In genomic region chr1:109395282-109395599, GRCh38 we compare ENCODE assay signal across 8 cellular contexts. TPM values are rescaled to one million over a fixed set of nuclear protein-coding genes. Genes with fewer than 3 reads are reported as not detected.
DNase-seq lines count a peak whose midpoint lies in the region; ATAC-seq, FAIRE-seq and TF ChIP-seq lines count a peak whose summit lies in the region.
"Not testable (repeated sequence)": the region's sequence is repeated elsewhere in the genome, so short reads cannot be mapped to it uniquely, and the experiment has no call there.

No MANE protein-coding gene starts in this region.

- H2AFZ ChIP-seq in DND-41 (ENCODE audit: low read depth, low read length); astrocyte (ENCODE audit: low read depth, low read length): not testable (repeated sequence)

- not testable (repeated sequence) for H3K36me3 Mint-ChIP-seq in astrocyte (ENCODE audit: low read depth, unreplicated experiment)

- H3K4me1 ChIP-seq in DND-41 (ENCODE audit: insufficient read depth, low read length): peaks cover 51% of the 10 kb centered on the region
- peaks cover 59% of the 10 kb centered on the region for H3K4me1 ChIP-seq in astrocyte (ENCODE audit: insufficient read depth, low read length)
- H3K4me1 ChIP-seq in right atrium auricular region: peaks cover 0 to 72% of the 10 kb centered on the region in 2 donors
- peaks cover 79% of the 10 kb centered on the region for H3K4me1 ChIP-seq in suprapubic skin
- H3K4me1 ChIP-seq in uterus: peaks cover 5 to 14% of the 10 kb centered on the region in 2 donors

- not testable (repeated sequence) for H3K4me3 ChIP-seq in DND-41 (ENCODE audit: low read depth in 1 of 2, low read length in 2 of 2); astrocyte (ENCODE audit: insufficient read depth, low read depth, low read length); right atrium auricular region; suprapubic skin; uterus
- peak overlapping the region; percentile 30 to 93 (median 75) for H3K4me3 ChIP-seq in dorsolateral prefrontal cortex
- peak overlapping the region; percentile 73 for H3K4me3 ChIP-seq in retinal pigment epithelial cell (ENCODE audit: low read length)

- not testable (repeated sequence) for DNase-seq in DND-41; astrocyte (ENCODE audit: low read depth); dorsolateral prefrontal cortex; right atrium auricular region (ENCODE audit: low spot score); retinal pigment epithelial cell (ENCODE audit: low read depth); suprapubic skin (ENCODE audit: low spot score in 2 of 2); uterus
- DNase-seq in myocyte (ENCODE audit: low read depth): peak; percentile 67

- WGBS in suprapubic skin: 68% methylated on average over 8 of the region's 8 CpGs

- not testable (repeated sequence) for H3K9ac ChIP-seq in DND-41 (ENCODE audit: low read depth, low read length); astrocyte (ENCODE audit: low read length)

- peak overlapping the region; percentile 77 for H3K27ac Mint-ChIP-seq in astrocyte (ENCODE audit: unreplicated experiment)

- intact Hi-C loops in dorsolateral prefrontal cortex (cut with DNase I): loop anchor here (5.0 to 10.0 kb wide), 4 partner anchors 180 to 293 kb away; partner anchors contain the start of gene SARS1 (in 1 of the 2)
- intact Hi-C loops in uterus (cut with DNase I; ENCODE audit: low total_unique reads): not testable (repeated sequence)

- H3K4me2 ChIP-seq in DND-41 (ENCODE audit: insufficient read depth, low read length): peak overlapping the region; percentile 69; the same call in 1 of the 2 replicates
- H3K4me2 ChIP-seq in astrocyte (ENCODE audit: low read length): peak overlapping the region; percentile 94

- peaks cover 53% of the 10 kb centered on the region for H3K4me1 Mint-ChIP-seq in astrocyte (ENCODE audit: low read depth, unreplicated experiment)

- H3K4me3 Mint-ChIP-seq in astrocyte (ENCODE audit: unreplicated experiment): peak overlapping the region; percentile 31

- not testable (repeated sequence) for H3K9me3 ChIP-seq in DND-41 (ENCODE audit: insufficient read depth, low read length, severe bottlenecking); astrocyte (ENCODE audit: insufficient read depth, low read depth, low read length); right atrium auricular region; suprapubic skin; uterus

- TF ChIP-seq EP300 in suprapubic skin (IDR thresholded peaks at IDR 0.05): not testable (repeated sequence)

- H3K36me3 ChIP-seq in DND-41 (ENCODE audit: insufficient read depth, low read length); astrocyte (ENCODE audit: insufficient read depth, low read length); right atrium auricular region; suprapubic skin; uterus: not testable (repeated sequence)

- H3K79me2 ChIP-seq in DND-41 (ENCODE audit: insufficient read depth, low read length) (peaks cover 68% of the 10 kb centered on the region), astrocyte (ENCODE audit: insufficient read depth, low read length) (peaks cover 64% of the 10 kb centered on the region)

- not testable (repeated sequence) for TF ChIP-seq CTCF in DND-41 (IDR thresholded peaks at IDR 0.05; ENCODE audit: borderline replicate concordance, extremely low read depth, low read length, poor library complexity, severe bottlenecking); astrocyte (IDR thresholded peaks at IDR 0.05; ENCODE audit: insufficient read depth, low read depth, low read length); dorsolateral prefrontal cortex (IDR thresholded peaks at IDR 0.05 in 54 of 56, conservative IDR thresholded peaks at IDR 0.05 in 2 of 56; ENCODE audit: low read depth in 1 of 56, partially characterized antibody in 56 of 56); right atrium auricular region (IDR thresholded peaks at IDR 0.05); retinal pigment epithelial cell (conservative IDR thresholded peaks at IDR 0.05; ENCODE audit: low read depth, low read length); suprapubic skin (IDR thresholded peaks at IDR 0.05); uterus (IDR thresholded peaks at IDR 0.05)

- not testable (repeated sequence) for H4K20me1 ChIP-seq in DND-41 (ENCODE audit: insufficient read depth, low read length); astrocyte (ENCODE audit: insufficient read depth, low read length)

- not testable (repeated sequence) for TF ChIP-seq POLR2A in suprapubic skin (IDR thresholded peaks at IDR 0.05); uterus (IDR thresholded peaks at IDR 0.05)

- H3K27me3 Mint-ChIP-seq in astrocyte (ENCODE audit: low read depth, unreplicated experiment): not testable (repeated sequence)

- not testable (repeated sequence) for H3K27ac ChIP-seq in DND-41 (ENCODE audit: low read length); astrocyte (ENCODE audit: low read depth, low read length)
- H3K27ac ChIP-seq in dorsolateral prefrontal cortex (peak overlapping the region; percentile 13 to 100 (median 95)), right atrium auricular region (peak overlapping the region; percentile 87 to 93), suprapubic skin (peak overlapping the region; percentile 54), uterus (peak overlapping the region; percentile 81 to 95)

- not testable (repeated sequence) for FAIRE-seq in astrocyte (lab: Jason Lieb, UNC)

- not testable (repeated sequence) for H3K9me3 Mint-ChIP-seq in astrocyte (ENCODE audit: unreplicated experiment)

- H3K27me3 ChIP-seq in DND-41 (ENCODE audit: insufficient read depth, low read length, poor library complexity); astrocyte (ENCODE audit: insufficient read depth, low read length); dorsolateral prefrontal cortex; right atrium auricular region; suprapubic skin; uterus: not testable (repeated sequence)

- not testable (repeated sequence) for ATAC-seq in DND-41 (ENCODE audit: insufficient read depth, low read depth)

RNA-seq across cellular contexts. Expression of gene SORT1, which starts 2.5 kb away (rescaled TPM):
- total RNA-seq in astrocyte (135 and 138 TPM in 2 replicates), dorsolateral prefrontal cortex (100 to 1,000 TPM; 214 to 579 (median 329) TPM), right atrium auricular region (100 to 1,000 TPM; 114 to 120 TPM), myocyte (61.8 and 69.7 TPM in 2 replicates), suprapubic skin (10 to 100 TPM; 27.8 to 52.7 (median 34.5) TPM), uterus (10 to 100 TPM; 20.2 to 43.4 (median 27.9) TPM)
- 91.6 TPM for polyA plus RNA-seq in myocyte (2012)

RNA-seq across cellular contexts. Expression of gene PSMA5, which starts 31.0 kb away (rescaled TPM):
- total RNA-seq in astrocyte: 143 and 148 TPM in 2 replicates
- total RNA-seq in dorsolateral prefrontal cortex: 10 to 100 TPM; 25.5 to 74.2 (median 56.7) TPM
- total RNA-seq in right atrium auricular region: 10 to 100 TPM; 19.8 to 27.6 TPM
- 58.4 and 72.8 TPM in 2 replicates for total RNA-seq in myocyte
- 96.2 TPM for polyA plus RNA-seq in myocyte (2012)
- 10 to 100 TPM; 26.2 to 36.2 (median 31.5) TPM for total RNA-seq in suprapubic skin
- total RNA-seq in uterus: 10 to 100 TPM; 12.6 to 65.8 (median 40.7) TPM
